ENCODE assay signal across 16 cellular contexts in genomic region chr3:58112185-58112535, GRCh38.
DNase-seq lines count a peak whose midpoint lies in the region; ATAC-seq and TF ChIP-seq lines count a peak whose summit lies in the region.
"Had no signal": no experiment of that assay in that cellular context is flagged by ENCODE, and none has a peak within 500 bp of the region (broad histone marks: within the 10 kb centered on the region; RNA-seq: fewer than 3 reads in every experiment).

No MANE protein-coding gene starts in this region.

- no peaks in the 10 kb centered on the region for H3K27me3 Mint-ChIP-seq in naive thymus-derived CD4-positive, alpha-beta T cell
- H3K27me3 Mint-ChIP-seq in type B pancreatic cell = no peaks in the 10 kb centered on the region
- H3K27me3 Mint-ChIP-seq in CD4-positive, alpha-beta T cell = no peaks in the 10 kb centered on the region
- H3K27me3 Mint-ChIP-seq: activated CD8-positive, alpha-beta memory T cell treated with anti-CD3 and anti-CD28 coated beads, Interleukin-2, amount 10 ng/mL, durations not matched to agents 7 days and 5 days; T-cell had no signal

- peak overlapping the region; percentile 67 to 89 (median 84) for H3K27ac ChIP-seq in body of pancreas
- no peak overlapping the region for H3K27ac ChIP-seq in naive thymus-derived CD4-positive, alpha-beta T cell (ENCODE audit: low read depth, low read length)
- H3K27ac ChIP-seq in CD4-positive, alpha-beta T cell (ENCODE audit: low read depth, low read length) = no peak overlapping the region
- H3K27ac ChIP-seq: BLaER1 treated with 17β-estradiol and CSF1 and Interleukin-3, amounts not matched to agents 10 nM and 100 nM; foreskin keratinocyte had no signal

- ATAC-seq in body of pancreas = no peak
- no peak for ATAC-seq in naive thymus-derived CD4-positive, alpha-beta T cell
- ATAC-seq in CD4-positive, alpha-beta T cell (ENCODE audit: poor library complexity) = no peak
- ATAC-seq: T-cell had no signal

- 13 to 16% methylated on average over 5 to 6 of the region's 6 CpGs for WGBS in body of pancreas, 2 donors

- DNase-seq in NCI-H510A treated with DMSO at 0.1 percent for 48 hours (lab: John Stamatoyannopoulos, UW) (peak; percentile 5), NCI-H510A (lab: John Stamatoyannopoulos, UW) (no peak), body of pancreas (peak in 1 of 4 donors; percentile 28), type B pancreatic cell (ENCODE audit: extremely low spot score, unreplicated experiment) (no peak), SHP77 (lab: John Stamatoyannopoulos, UW) (no peak)
- no peak for DNase-seq in naive thymus-derived CD4-positive, alpha-beta T cell
- no peak for DNase-seq in CD4-positive, alpha-beta T cell
- no peak for DNase-seq in stimulated activated naive CD4-positive, alpha-beta T cell treated with Interleukin-2 at 50 U/mL for 16 hours (lab: John Stamatoyannopoulos, UW)
- DNase-seq: activated CD8-positive, alpha-beta memory T cell treated with anti-CD3 and anti-CD28 coated beads, Interleukin-2, amount 10 ng/mL, durations not matched to agents 7 days and 5 days; anterior cingulate cortex; NCI-H226; NK-92 treated with Interleukin-12 subunit alpha and Interleukin-12 subunit beta, amount 100 ng/mL, for 24 hours had no signal

- peak overlapping the region in 5 of 9 donors; percentile 9 to 59 (median 29) for H3K27ac Mint-ChIP-seq in naive thymus-derived CD4-positive, alpha-beta T cell
- H3K27ac Mint-ChIP-seq in type B pancreatic cell = peak overlapping the region; percentile 85
- H3K27ac Mint-ChIP-seq in CD4-positive, alpha-beta T cell = no peak overlapping the region
- H3K27ac Mint-ChIP-seq: activated CD8-positive, alpha-beta memory T cell treated with anti-CD3 and anti-CD28 coated beads, Interleukin-2, amount 10 ng/mL, durations not matched to agents 7 days and 5 days; activated T-helper 2 cell treated with anti-CD3 and anti-CD28 coated beads, Interferon-gamma antibody, Interleukin-2, Interleukin-4, amounts not matched to agents 10 μg/mL and 5 μg/mL and 100 μg/mL, durations not matched to agents 14 hours and 24 hours and 36 hours had no signal

- intact Hi-C loops in body of pancreas (cut with DNase I) = no loop called here
- intact Hi-C loops in naive thymus-derived CD4-positive, alpha-beta T cell (cut with micrococcal nuclease) = no loop called here
- intact Hi-C loops in CD4-positive, alpha-beta T cell (cut with DNase I, micrococcal nuclease) = no loop called here

- no peak overlapping the region for H3K4me3 Mint-ChIP-seq in naive thymus-derived CD4-positive, alpha-beta T cell
- H3K4me3 Mint-ChIP-seq in type B pancreatic cell = peak overlapping the region; percentile 39
- no peak overlapping the region for H3K4me3 Mint-ChIP-seq in CD4-positive, alpha-beta T cell
- H3K4me3 Mint-ChIP-seq: activated CD8-positive, alpha-beta memory T cell treated with anti-CD3 and anti-CD28 coated beads, Interleukin-2, amount 10 ng/mL, durations not matched to agents 7 days and 5 days had no signal

- peaks cover 26 to 73% (median 52%) of the 10 kb centered on the region in 5 donors for H3K36me3 Mint-ChIP-seq in naive thymus-derived CD4-positive, alpha-beta T cell
- H3K36me3 Mint-ChIP-seq in type B pancreatic cell = peaks cover 58% of the 10 kb centered on the region
- peaks cover 89% of the 10 kb centered on the region for H3K36me3 Mint-ChIP-seq in CD4-positive, alpha-beta T cell (ENCODE audit: low read depth)

- CTCF ChIA-PET in naive thymus-derived CD4-positive, alpha-beta T cell (lab: Charles Lee) = interaction anchor here (0.9 kb wide), 1 partner anchor 11 kb away, joined by 3 read pairs; no protein-coding TSS in a partner anchor
- CTCF ChIA-PET in CD4-positive, alpha-beta T cell (lab: Charles Lee) = no interaction called here

- POLR2A ChIA-PET in naive thymus-derived CD4-positive, alpha-beta T cell (lab: Charles Lee) = interaction anchor here (0.6 to 0.7 kb wide), 2 partner anchors 37 to 105 kb away, joined by 3 read pairs; no protein-coding TSS in a partner anchor
- POLR2A ChIA-PET in CD4-positive, alpha-beta T cell (lab: Charles Lee) = no interaction called here

- peaks cover 12 to 33% (median 29%) of the 10 kb centered on the region in 7 donors for H3K4me1 Mint-ChIP-seq in naive thymus-derived CD4-positive, alpha-beta T cell
- H3K4me1 Mint-ChIP-seq in type B pancreatic cell (ENCODE audit: unreplicated experiment) = peaks cover 6% of the 10 kb centered on the region
- peaks cover 40% of the 10 kb centered on the region for H3K4me1 Mint-ChIP-seq in CD4-positive, alpha-beta T cell (ENCODE audit: low read depth)

- peaks cover 38% of the 10 kb centered on the region for H3K4me1 ChIP-seq in body of pancreas
- peaks cover 24 to 28% of the 10 kb centered on the region in 2 donors for H3K4me1 ChIP-seq in naive thymus-derived CD4-positive, alpha-beta T cell (ENCODE audit: control insufficient read depth in 2 of 2, insufficient read depth in 2 of 2, low read length in 2 of 2)

- no peaks in the 10 kb centered on the region for H3K9me3 ChIP-seq in body of pancreas
- no peaks in the 10 kb centered on the region for H3K9me3 ChIP-seq in naive thymus-derived CD4-positive, alpha-beta T cell (ENCODE audit: control insufficient read depth in 2 of 3, low read length in 3 of 3)
- no peaks in the 10 kb centered on the region for H3K9me3 ChIP-seq in CD4-positive, alpha-beta T cell (ENCODE audit: control insufficient read depth, low read length)
- H3K9me3 ChIP-seq: BLaER1 treated with 17β-estradiol and CSF1 and Interleukin-3, amounts not matched to agents 10 nM and 100 nM had no signal

- H3K27me3 ChIP-seq in body of pancreas = no peaks in the 10 kb centered on the region
- no peaks in the 10 kb centered on the region for H3K27me3 ChIP-seq in naive thymus-derived CD4-positive, alpha-beta T cell (ENCODE audit: control insufficient read depth in 2 of 2, insufficient read depth in 2 of 2, low read length in 2 of 2)
- no peaks in the 10 kb centered on the region for H3K27me3 ChIP-seq in CD4-positive, alpha-beta T cell (ENCODE audit: control insufficient read depth, insufficient read depth, low read length)
- H3K27me3 ChIP-seq: BLaER1 treated with 17β-estradiol and CSF1 and Interleukin-3, amounts not matched to agents 10 nM and 100 nM; foreskin keratinocyte had no signal

- TF ChIP-seq CTCF in body of pancreas (IDR thresholded peaks at IDR 0.05) (no peak), type B pancreatic cell (conservative IDR thresholded peaks at IDR 0.05) (no peak)
- TF ChIP-seq CTCF in CD4-positive, alpha-beta T cell (IDR thresholded peaks at IDR 0.05) = no peak

- H3K36me3 ChIP-seq in body of pancreas (replicated peaks in 1 of 2; ENCODE audit: insufficient read depth in 1 of 2, low read depth in 2 of 2) = peaks cover 0 to 13% of the 10 kb centered on the region in 2 donors
- H3K36me3 ChIP-seq in naive thymus-derived CD4-positive, alpha-beta T cell (ENCODE audit: control insufficient read depth in 2 of 3, insufficient read depth in 3 of 3, low read length in 3 of 3) = peaks cover 0 to 53% (median 12%) of the 10 kb centered on the region in 3 experiments

- no peaks in the 10 kb centered on the region for H3K9me3 Mint-ChIP-seq in naive thymus-derived CD4-positive, alpha-beta T cell
- no peaks in the 10 kb centered on the region for H3K9me3 Mint-ChIP-seq in type B pancreatic cell
- no peaks in the 10 kb centered on the region for H3K9me3 Mint-ChIP-seq in CD4-positive, alpha-beta T cell
- H3K9me3 Mint-ChIP-seq: activated T-helper 2 cell treated with anti-CD3 and anti-CD28 coated beads, Interferon-gamma antibody, Interleukin-2, Interleukin-4, amounts not matched to agents 10 μg/mL and 5 μg/mL and 100 μg/mL, durations not matched to agents 14 hours and 24 hours and 36 hours; T-cell had no signal

- no peak overlapping the region for H3K4me3 ChIP-seq in body of pancreas
- H3K4me3 ChIP-seq in naive thymus-derived CD4-positive, alpha-beta T cell (ENCODE audit: low read length) = no peak overlapping the region
- H3K4me3 ChIP-seq: BLaER1 treated with 17β-estradiol and CSF1 and Interleukin-3, amounts not matched to agents 10 nM and 100 nM had no signal

- no peak for TF ChIP-seq POLR2A in body of pancreas (IDR thresholded peaks at IDR 0.05)

Comparison
In these comparisons a context has a peak if more than half of its experiments do, and no peak if none do; other contexts are left out.
1. H3K27ac ChIP-seq: peak in body of pancreas (4 of 4); none in naive thymus-derived CD4-positive, alpha-beta T cell (single experiment) and CD4-positive, alpha-beta T cell (single experiment).